Comparison of ENCODE assay signal across 12 cellular contexts in genomic region chr4:40800064-40800463, GRCh38. TPM values are rescaled to one million over a fixed set of nuclear protein-coding genes. Genes with fewer than 3 reads are reported as not detected.
DNase-seq lines count a peak whose midpoint lies in the region; ATAC-seq and TF ChIP-seq lines count a peak whose summit lies in the region.
"Had no signal": no experiment of that assay in that cellular context is flagged by ENCODE, and none has a peak within 500 bp of the region (broad histone marks: within the 10 kb centered on the region; RNA-seq: fewer than 3 reads in every experiment).

No MANE protein-coding gene starts in this region.

- no peaks in the 10 kb centered on the region for H3K9me3 ChIP-seq in breast epithelium
- H3K9me3 ChIP-seq: uterus had no signal

- TF ChIP-seq CTCF in GM10266 (IDR thresholded peaks at IDR 0.05; ENCODE audit: control insufficient read depth, insufficient read depth, low read depth, missing control alignments) (no peak), breast epithelium (IDR thresholded peaks at IDR 0.05) (no peak)

- H3K36me3 ChIP-seq in breast epithelium: no peaks in the 10 kb centered on the region
- H3K36me3 ChIP-seq: uterus had no signal

- peak; percentile 21 for DNase-seq in GM10266 (ENCODE audit: extremely low spot score)
- no peak for DNase-seq in cerebellum (ENCODE audit: low spot score)
- DNase-seq in breast epithelium (ENCODE audit: low spot score in 2 of 2): no peak
- DNase-seq in NCI-H748 (lab: John Stamatoyannopoulos, UW; ENCODE audit: unreplicated experiment): no peak
- DNase-seq: NCI-H1048, NCI-H446, uterus had no signal

- ATAC-seq in GM19324 (IDR thresholded peaks at IDR 0.05; ENCODE audit: low FRiP score, unreplicated experiment) (peak; percentile 78), HG02678 (IDR thresholded peaks at IDR 0.05; ENCODE audit: unreplicated experiment) (peak; percentile 72), HG03565 (IDR thresholded peaks at IDR 0.05; ENCODE audit: unreplicated experiment) (peak; percentile 92), GM18517 (IDR thresholded peaks at IDR 0.05; ENCODE audit: unreplicated experiment) (no peak)
- ATAC-seq: Right ventricle myocardium inferior had no signal

- intact Hi-C loops in breast epithelium (cut with DNase I; ENCODE audit: low total_unique reads): no loop called here

- no peaks in the 10 kb centered on the region for H3K27me3 ChIP-seq in breast epithelium
- H3K27me3 ChIP-seq: uterus had no signal

- no peak overlapping the region for H3K27ac ChIP-seq in breast epithelium
- H3K27ac ChIP-seq: uterus had no signal

- no peak for TF ChIP-seq POLR2A in breast epithelium (IDR thresholded peaks at IDR 0.05)

- no peak overlapping the region for H3K4me3 ChIP-seq in breast epithelium
- H3K4me3 ChIP-seq: uterus had no signal

- H3K4me1 ChIP-seq in breast epithelium: no peaks in the 10 kb centered on the region
- H3K4me1 ChIP-seq: uterus had no signal

RNA-seq across cellular contexts. Expression of gene NSUN7, which starts 50.3 kb away (rescaled TPM):
- total RNA-seq in cerebellum (5.1 TPM), breast epithelium (10 to 100 TPM in 1 of 3 donors, 1 to 10 TPM in 1, under 1 TPM in 1; 0.80 to 19.3 (median 9.5) TPM)
